ENCODE assay signal across 14 cellular contexts in the genomic region with DNA sequence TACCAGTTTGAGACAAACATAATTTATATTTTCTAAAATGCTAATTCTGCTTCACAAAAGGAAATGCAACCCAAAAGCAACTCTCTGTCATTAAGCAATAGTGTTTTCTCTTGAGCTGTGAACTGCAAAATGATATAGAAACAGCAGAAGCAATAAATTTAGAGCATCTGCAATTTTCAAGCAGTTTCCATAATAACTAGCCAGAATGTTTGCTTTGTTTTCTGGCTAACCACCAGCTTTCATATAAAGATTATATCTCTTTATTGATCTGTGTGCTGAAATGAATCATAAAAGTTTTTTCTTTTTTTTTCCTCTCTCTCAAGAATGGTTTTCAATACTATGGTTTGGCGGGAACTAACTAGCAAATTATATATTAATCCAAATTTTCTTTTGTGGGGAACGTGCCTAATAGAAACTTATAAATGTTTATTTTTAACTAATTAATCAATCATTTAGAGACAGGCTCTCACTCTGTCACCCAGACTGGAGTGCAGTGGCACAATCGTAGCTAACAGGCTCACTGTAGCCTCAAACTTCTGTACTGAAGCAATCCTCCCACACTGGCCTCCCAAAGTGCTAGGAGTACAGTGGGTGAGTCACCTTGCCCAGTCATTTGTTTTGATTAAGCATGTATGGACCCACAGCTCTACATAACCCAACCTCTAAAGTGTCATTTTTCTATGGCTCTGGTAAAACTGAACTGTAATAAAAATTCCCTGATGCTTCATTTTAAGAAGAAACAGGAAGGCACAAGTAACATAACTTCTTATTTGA.
A peak's percentile ranks its signal among the peaks of the same experiment; 100 is the strongest.
DNase-seq lines count a peak whose midpoint lies in the region; ATAC-seq and TF ChIP-seq lines count a peak whose summit lies in the region.
"Had no signal": no experiment of that assay in that cellular context is flagged by ENCODE, and none has a peak within 500 bp of the region (broad histone marks: within the 10 kb centered on the region; RNA-seq: fewer than 3 reads in every experiment).

No MANE protein-coding gene starts in this region.

- peak overlapping the region; percentile 44 for H3K27ac ChIP-seq in VCaP
- no peak overlapping the region for H3K27ac ChIP-seq in prostate gland
- H3K27ac ChIP-seq: right atrium auricular region had no signal

- TF ChIP-seq CTCF in NB4 (IDR thresholded peaks at IDR 0.05; ENCODE audit: low read depth, low read length) (no peak), VCaP (conservative IDR thresholded peaks at IDR 0.05) (no peak), prostate gland (IDR thresholded peaks at IDR 0.05) (no peak)

- TF ChIP-seq POLR2A in NB4 (IDR thresholded peaks at IDR 0.05; ENCODE audit: extremely low read depth, insufficient read length) (no peak), prostate gland (IDR thresholded peaks at IDR 0.05) (no peak)

- DNase-seq in DMS53 (lab: John Stamatoyannopoulos, UW) (peak; percentile 23), DMS53 treated with DMSO at 0.1 percent for 48 hours (lab: John Stamatoyannopoulos, UW; ENCODE audit: unreplicated experiment) (no peak), NB4 (ENCODE audit: low read depth) (peak; percentile 7), kidney tubule cell (ENCODE audit: low spot score) (peak; percentile 18), prostate gland (ENCODE audit: low spot score) (no peak), hippocampal formation (lab: John Stamatoyannopoulos, UW) (no peak)
- DNase-seq: activated CD8-positive, alpha-beta T cell treated with anti-CD3 and anti-CD28 coated beads, Interleukin-2, amount 10 ng/mL, durations not matched to agents 7 days and 5 days; anterior cingulate cortex; CD4-positive, CD25-positive, alpha-beta regulatory T cell; Kasumi-1; naive thymus-derived CD8-positive, alpha-beta T cell had no signal

- WGBS in prostate gland = 21% methylated on average over 3 of the region's 3 CpGs

- no peaks in the 10 kb centered on the region for H3K4me1 ChIP-seq in prostate gland (replicated peaks)
- H3K4me1 ChIP-seq: right atrium auricular region had no signal

- no peaks in the 10 kb centered on the region for H3K9me3 ChIP-seq in prostate gland
- H3K9me3 ChIP-seq: right atrium auricular region had no signal

- intact Hi-C loops in prostate gland (cut with DNase I) = no loop called here

- no peaks in the 10 kb centered on the region for H3K36me3 ChIP-seq in prostate gland
- H3K36me3 ChIP-seq: right atrium auricular region had no signal

- ATAC-seq in HG03442 (IDR thresholded peaks at IDR 0.05; ENCODE audit: unreplicated experiment) = no peak
- ATAC-seq: activated CD8-positive, alpha-beta T cell treated with anti-CD3 and anti-CD28 coated beads, Interleukin-2, amount 10 ng/mL, durations not matched to agents 7 days and 5 days; naive thymus-derived CD8-positive, alpha-beta T cell had no signal

- no peak overlapping the region for H3K4me3 ChIP-seq in NB4 (ENCODE audit: low read depth, low read length)
- H3K4me3 ChIP-seq in prostate gland = no peak overlapping the region
- H3K4me3 ChIP-seq: right atrium auricular region had no signal

- no peaks in the 10 kb centered on the region for H3K27me3 ChIP-seq in prostate gland (replicated peaks; ENCODE audit: insufficient read depth)
- H3K27me3 ChIP-seq: right atrium auricular region had no signal

Comparison
In these comparisons a context has a peak if more than half of its experiments do, and no peak if none do; other contexts are left out.
1. DNase-seq: peak in DMS53 (single experiment), NB4 (single experiment) and kidney tubule cell (single experiment); none in DMS53 treated with DMSO at 0.1 percent for 48 hours (single experiment), prostate gland (single experiment) and hippocampal formation (0 of 2).